Comparison of ENCODE assay signal across 8 cellular contexts in genomic region chr18:25351280-25351772, GRCh38. TPM values are rescaled to one million over a fixed set of nuclear protein-coding genes. Genes with fewer than 3 reads are reported as not detected.
DNase-seq lines count a peak whose midpoint lies in the region; ATAC-seq and TF ChIP-seq lines count a peak whose summit lies in the region.

No MANE protein-coding gene starts in this region.

- H3K36me3 Mint-ChIP-seq in activated T-cell treated with anti-CD3 and anti-CD28 coated beads, Interleukin-2, amount 50 U/mL, for 72 hours (ENCODE audit: insufficient read depth in 2 of 2) = peaks cover 3 to 4% of the 10 kb centered on the region in 2 donors

- H3K4me3 Mint-ChIP-seq in activated T-cell treated with anti-CD3 and anti-CD28 coated beads, Interleukin-2, amount 50 U/mL, for 72 hours = peak overlapping the region; percentile 91 to 92

- H3K27ac Mint-ChIP-seq in activated T-cell treated with anti-CD3 and anti-CD28 coated beads, Interleukin-2, amount 50 U/mL, for 72 hours = no peak overlapping the region

- no peaks in the 10 kb centered on the region for H3K9me3 ChIP-seq in right lobe of liver
- H3K9me3 ChIP-seq in tibial nerve = no peaks in the 10 kb centered on the region

- no peak for ATAC-seq in activated T-cell treated with anti-CD3 and anti-CD28 coated beads, Interleukin-2, amount 50 U/mL, for 72 hours (replicated peaks in 1 of 2)
- ATAC-seq in right lobe of liver (no peak), GM21447 (IDR thresholded peaks at IDR 0.05; ENCODE audit: unreplicated experiment) (no peak)

- peaks cover 0 to 16% of the 10 kb centered on the region in 2 donors for H3K27me3 ChIP-seq in right lobe of liver
- peaks cover 0 to 14% of the 10 kb centered on the region in 2 donors for H3K27me3 ChIP-seq in tibial nerve

- TF ChIP-seq EP300 in tibial nerve (IDR thresholded peaks at IDR 0.05) = no peak

- peak overlapping the region; percentile 90 for H3K4me3 ChIP-seq in astrocyte of the cerebellum (ENCODE audit: low read depth, low read length)
- H3K4me3 ChIP-seq in right lobe of liver = peak overlapping the region; percentile 55 to 61 (median 61)
- H3K4me3 ChIP-seq in tibial nerve = peak overlapping the region; percentile 54 to 82 (median 73)

- peaks cover 65% of the 10 kb centered on the region for H3K27me3 Mint-ChIP-seq in activated T-cell treated with anti-CD3 and anti-CD28 coated beads, Interleukin-2, amount 50 U/mL, for 72 hours (ENCODE audit: low read depth)

- no peak for TF ChIP-seq CTCF in astrocyte of the cerebellum (IDR thresholded peaks at IDR 0.05; ENCODE audit: low read depth, low read length, missing control alignments)
- no peak for TF ChIP-seq CTCF in right lobe of liver (IDR thresholded peaks at IDR 0.05)
- no peak for TF ChIP-seq CTCF in tibial nerve (IDR thresholded peaks at IDR 0.05)

- in situ Hi-C loops in astrocyte of the cerebellum (cut with HindIII; ENCODE audit: low sequenced_read_pairs) = loop anchor here (5.0 kb wide), 1 partner anchor 474 kb away; no protein-coding TSS in a partner anchor

- DNase-seq in activated T-cell treated with anti-CD3 and anti-CD28 coated beads, Interleukin-2, amount 50 U/mL, for 72 hours = no peak
- no peak for DNase-seq in activated T-cell treated with anti-CD3 and anti-CD28 coated beads for 4 hours
- DNase-seq in astrocyte of the cerebellum (ENCODE audit: low read depth) = no peak
- DNase-seq in right lobe of liver = no peak
- DNase-seq in tibial nerve (ENCODE audit: low spot score in 2 of 2) = no peak
- DNase-seq in Ammon's horn (ENCODE audit: low spot score) = no peak
- DNase-seq in activated gamma-delta T cell treated with Interleukin-2 at 50 U/mL for 16 hours = no peak

- peak overlapping the region; percentile 35 to 72 (median 45) for H3K27ac ChIP-seq in right lobe of liver
- peak overlapping the region; percentile 79 to 95 (median 85) for H3K27ac ChIP-seq in tibial nerve

- peaks cover 0 to 14% (median 3%) of the 10 kb centered on the region in 4 donors for H3K4me1 ChIP-seq in right lobe of liver
- peaks cover 0 to 27% (median 7%) of the 10 kb centered on the region in 4 donors for H3K4me1 ChIP-seq in tibial nerve

- WGBS in right lobe of liver (ENCODE audit: insufficient coverage, low coverage, low lambda C conversion rate, missing lambda C conversion rate) = 2% methylated on average over 16 of the region's 20 CpGs
- WGBS in tibial nerve, 2 donors = 1% methylated on average over 20 of the region's 20 CpGs

- H3K36me3 ChIP-seq in right lobe of liver (no peaks in the 10 kb centered on the region), tibial nerve (no peaks in the 10 kb centered on the region)

- H3K4me1 Mint-ChIP-seq in activated T-cell treated with anti-CD3 and anti-CD28 coated beads, Interleukin-2, amount 50 U/mL, for 72 hours (ENCODE audit: low read depth) = peaks cover 16% of the 10 kb centered on the region

- intact Hi-C loops in right lobe of liver (cut with DNase I) = no loop called here

- TF ChIP-seq POLR2A in right lobe of liver (IDR thresholded peaks at IDR 0.05) = no peak
- no peak for TF ChIP-seq POLR2A in tibial nerve (IDR thresholded peaks at IDR 0.05)

- H3K9me3 Mint-ChIP-seq in activated T-cell treated with anti-CD3 and anti-CD28 coated beads, Interleukin-2, amount 50 U/mL, for 72 hours = no peaks in the 10 kb centered on the region

RNA-seq across cellular contexts. Expression of gene ZNF521, which starts 0.6 kb away (rescaled TPM):
- not detected for total RNA-seq in activated T-cell treated with anti-CD3 and anti-CD28 coated beads, Interleukin-2, amount 50 U/mL, for 72 hours
- 1 to 10 TPM in 3 of 6 experiments, under 1 TPM in 3; 0.31 to 2.9 (median 1.3) TPM for total RNA-seq in right lobe of liver
- 10 to 100 TPM; 32.7 to 66.3 (median 43.4) TPM for total RNA-seq in tibial nerve

Comparison
In these comparisons a context has a peak if more than half of its experiments do, and no peak if none do; other contexts are left out.
1. RNA of gene ZNF521, which starts 0.6 kb away (total RNA-seq): 32.7 to 66.3 TPM in tibial nerve; 0.31 to 2.9 TPM in right lobe of liver and not detected in activated T-cell treated with anti-CD3 and anti-CD28 coated beads, Interleukin-2, amount 50 U/mL, for 72 hours; every median in the first group is over 4 times any median in the second.
2. Peak in every context shown above with its lines, with median percentiles within 50 percentile points of each other: H3K4me3 ChIP-seq.